In genomic region chr12:123141615-123142517, GRCh38 we compare ENCODE assay signal across 8 cellular contexts. TPM values are rescaled to one million over a fixed set of nuclear protein-coding genes. Genes with fewer than 3 reads are reported as not detected.
DNase-seq lines count a peak whose midpoint lies in the region; ATAC-seq, FAIRE-seq and TF ChIP-seq lines count a peak whose summit lies in the region.

No MANE protein-coding gene starts in this region.

- no peak for TF ChIP-seq CTCF in PC-9 (conservative IDR thresholded peaks at IDR 0.05)
- no peak for TF ChIP-seq CTCF in fibroblast of mammary gland (conservative IDR thresholded peaks at IDR 0.05; ENCODE audit: control insufficient read depth, insufficient read depth, low read depth, low read length)
- no peak for TF ChIP-seq CTCF in pancreas (IDR thresholded peaks at IDR 0.05)

- H3K4me1 Mint-ChIP-seq in immature natural killer cell, result peaks cover 2 to 6% of the 10 kb centered on the region in 2 donors
- H3K4me1 Mint-ChIP-seq in CD8-positive, alpha-beta memory T cell, result peaks cover 0 to 3% (median 0%) of the 10 kb centered on the region in 3 donors

- peak; percentile 84 for DNase-seq in Caki2 (ENCODE audit: low read depth)
- peak; percentile 48 to 75 for DNase-seq in PC-9
- DNase-seq in fibroblast of mammary gland (ENCODE audit: low read depth), result peak; percentile 82
- DNase-seq in pancreas, result peak in 5 of 6 donors; percentile 32 to 77 (median 64)
- no peak for DNase-seq in immature natural killer cell
- DNase-seq in NCI-H1048 (lab: John Stamatoyannopoulos, UW), result no peak
- DNase-seq in CD8-positive, alpha-beta memory T cell, result no peak

- H3K27ac ChIP-seq in PC-9, result peak overlapping the region; percentile 81
- H3K27ac ChIP-seq in pancreas, result peak overlapping the region in 3 of 4 donors; percentile 44 to 82 (median 56)
- no peak overlapping the region for H3K27ac ChIP-seq in CD8-positive, alpha-beta memory T cell (ENCODE audit: low read depth, low read length)

- H3K4me3 ChIP-seq in PC-9 (peak overlapping the region; percentile 31; the same call in 1 of the 2 replicates), fibroblast of mammary gland (ENCODE audit: control insufficient read depth, low read depth, low read length) (no peak overlapping the region), pancreas (no peak overlapping the region)
- no peak overlapping the region for H3K4me3 ChIP-seq in CD8-positive, alpha-beta memory T cell (ENCODE audit: low read length)

- peaks cover 26% of the 10 kb centered on the region for H3F3A ChIP-seq in PC-9 (ENCODE audit: insufficient read depth, low read depth)

- H3K9me2 ChIP-seq in PC-9 (ENCODE audit: insufficient read depth), result no peaks in the 10 kb centered on the region

- H3K27me3 Mint-ChIP-seq in immature natural killer cell (ENCODE audit: low read depth in 3 of 3), result no peaks in the 10 kb centered on the region
- no peaks in the 10 kb centered on the region for H3K27me3 Mint-ChIP-seq in CD8-positive, alpha-beta memory T cell

- H3K4me2 ChIP-seq in PC-9, result peak overlapping the region; percentile 81

- H3K9me3 Mint-ChIP-seq in immature natural killer cell, result no peaks in the 10 kb centered on the region
- H3K9me3 Mint-ChIP-seq in CD8-positive, alpha-beta memory T cell, result no peaks in the 10 kb centered on the region

- H3K9me3 ChIP-seq in PC-9 (ENCODE audit: insufficient read depth, low read depth) (no peaks in the 10 kb centered on the region), pancreas (no peaks in the 10 kb centered on the region)
- no peaks in the 10 kb centered on the region for H3K9me3 ChIP-seq in CD8-positive, alpha-beta memory T cell (ENCODE audit: low read length)

- no peak for FAIRE-seq in pancreas (lab: Jason Lieb, UNC)

- H3K36me3 ChIP-seq in PC-9 (ENCODE audit: low read depth), result peaks cover 4% of the 10 kb centered on the region; the same call in 1 of the 2 replicates
- no peaks in the 10 kb centered on the region for H3K36me3 ChIP-seq in pancreas
- no peaks in the 10 kb centered on the region for H3K36me3 ChIP-seq in CD8-positive, alpha-beta memory T cell (ENCODE audit: insufficient read depth, low read length)

- peaks cover 0 to 3% (median 3%) of the 10 kb centered on the region in 3 donors for H3K36me3 Mint-ChIP-seq in immature natural killer cell
- H3K36me3 Mint-ChIP-seq in CD8-positive, alpha-beta memory T cell, result peaks cover 0 to 2% (median 0%) of the 10 kb centered on the region in 3 donors

- CTCF ChIA-PET in PC-9 (lab: Charles Lee), result no interaction called here
- CTCF ChIA-PET in CD8-positive, alpha-beta memory T cell (lab: Charles Lee), result no interaction called here

- H4K20me1 ChIP-seq in PC-9 (ENCODE audit: insufficient read depth), result no peaks in the 10 kb centered on the region

- H3K4me1 ChIP-seq in PC-9 (replicated peaks; ENCODE audit: insufficient read depth), result peaks cover 45% of the 10 kb centered on the region
- peaks cover 9 to 36% (median 15%) of the 10 kb centered on the region in 3 donors for H3K4me1 ChIP-seq in pancreas
- H3K4me1 ChIP-seq in CD8-positive, alpha-beta memory T cell (ENCODE audit: insufficient read depth, low read length), result peaks cover 17% of the 10 kb centered on the region

- H3K27me3 ChIP-seq in PC-9 (ENCODE audit: insufficient read depth, low read depth) (no peaks in the 10 kb centered on the region), pancreas (no peaks in the 10 kb centered on the region)
- H3K27me3 ChIP-seq in CD8-positive, alpha-beta memory T cell (ENCODE audit: insufficient read depth, low read length, poor library complexity, severe bottlenecking), result no peaks in the 10 kb centered on the region

- no peak overlapping the region for H2AFZ ChIP-seq in PC-9

- BruUV-seq in PC-9 (replicated peaks; lab: Mats Ljungman, UMichigan), result no TSS peak

- peak; percentile 76 to 88 (median 86) for ATAC-seq in pancreas
- no peak for ATAC-seq in HG02763 (IDR thresholded peaks at IDR 0.05; ENCODE audit: unreplicated experiment)

- 36 to 40% methylated on average over 15 of the region's 15 CpGs for WGBS in pancreas, 2 donors

- POLR2A ChIA-PET in PC-9 (lab: Charles Lee; ENCODE audit: unreplicated experiment), result interaction anchor here (0.6 to 1.0 kb wide), 2 partner anchors 35 to 50 kb away, joined by 3 to 5 read pairs; no protein-coding TSS in a partner anchor
- POLR2A ChIA-PET in CD8-positive, alpha-beta memory T cell (lab: Charles Lee), result no interaction called here

- no peak overlapping the region for H3K27ac Mint-ChIP-seq in immature natural killer cell
- H3K27ac Mint-ChIP-seq in CD8-positive, alpha-beta memory T cell, result peak overlapping the region in 1 of 8 donors; percentile 66

- in situ Hi-C loops in Caki2 (cut with HindIII; ENCODE audit: low pct_unique_long_range_greater_than_20kb, low sequenced_read_pairs), result no loop called here

- H3K4me3 Mint-ChIP-seq in immature natural killer cell, result no peak overlapping the region
- H3K4me3 Mint-ChIP-seq in CD8-positive, alpha-beta memory T cell, result no peak overlapping the region

- intact Hi-C loops in PC-9 (cut with micrococcal nuclease; ENCODE audit: unreplicated experiment), result loop anchor here (2.0 kb wide), 3 partner anchors 15 to 79 kb away; no protein-coding TSS in a partner anchor
- intact Hi-C loops in pancreas (cut with DNase I), result no loop called here

- peaks cover 72% of the 10 kb centered on the region for H3K79me2 ChIP-seq in PC-9 (ENCODE audit: low read depth)

RNA-seq across cellular contexts. Expression of gene PITPNM2, which starts 9.0 kb away (rescaled TPM):
- 4.7 and 8.0 TPM in 2 replicates for total RNA-seq in Caki2 (2014; rRNA removed; shearing (Covaris generic); ENCODE audit: low replicate concordance)
- 16.6 and 21.6 TPM in 2 replicates for total RNA-seq in PC-9 (2021)
- 1 to 10 TPM; 4.4 to 9.8 (median 5.6) TPM for total RNA-seq in pancreas
- 10 to 100 TPM in 1 of 2 donors, 1 to 10 TPM in 1; 8.2 to 13.2 TPM for polyA plus RNA-seq in pancreas
- 1 to 10 TPM; 4.7 to 8.6 (median 7.1) TPM for polyA plus RNA-seq in immature natural killer cell
- 1 to 10 TPM; 5.1 to 6.1 TPM for total RNA-seq in CD8-positive, alpha-beta memory T cell
- polyA plus RNA-seq in CD8-positive, alpha-beta memory T cell, result 1.8 TPM

Comparison
In these comparisons a context has a peak if more than half of its experiments do, and no peak if none do; other contexts are left out.
1. DNase-seq: peak in Caki2 (single experiment), PC-9 (2 of 2), fibroblast of mammary gland (single experiment) and pancreas (5 of 6); none in immature natural killer cell (0 of 3), NCI-H1048 (single experiment) and CD8-positive, alpha-beta memory T cell (0 of 5).